In the genomic region with DNA sequence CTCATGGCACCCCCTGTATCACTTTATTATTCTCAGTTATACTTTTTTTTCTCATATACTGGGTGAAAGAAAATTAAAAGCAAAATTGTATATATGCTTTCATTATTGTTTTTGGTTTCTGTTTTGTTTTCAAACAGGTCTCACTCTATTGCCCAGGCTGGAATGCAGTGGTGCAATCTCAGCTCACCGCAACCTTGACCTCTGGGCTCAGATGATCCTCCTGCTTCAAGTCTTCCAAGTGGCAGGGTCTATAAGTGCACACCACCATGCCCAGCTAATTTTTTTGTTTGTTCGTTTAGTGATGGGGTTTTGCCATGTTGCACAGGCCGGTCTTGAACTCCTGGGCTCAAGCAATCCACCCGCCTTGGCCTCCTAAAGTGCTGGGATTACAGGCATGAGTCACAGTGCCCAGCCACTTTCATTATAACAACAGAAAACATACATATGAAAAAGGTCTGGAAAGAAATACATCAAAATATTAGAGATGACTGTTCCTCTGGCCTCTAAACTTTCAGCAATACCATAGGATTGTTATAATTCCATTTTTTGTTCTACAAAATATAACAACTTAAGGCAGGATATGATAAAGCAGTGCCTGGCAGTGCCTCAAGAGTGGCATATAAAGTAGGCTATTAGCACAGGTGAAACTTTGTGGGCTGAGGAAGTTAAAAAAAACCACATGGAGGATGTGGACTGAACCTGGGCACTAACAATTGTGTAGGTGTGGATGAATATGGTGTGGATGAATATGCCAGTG, we compare ENCODE assay signal across 1 cellular context.
TF ChIP-seq lines count a peak whose summit lies in the region.

No MANE protein-coding gene starts in this region.

TF ChIP-seq in HepG2, 621 proteins besides CTCF, POLR2A, EP300 and RAD21 (continued from another document and continues in another):
- TF ChIP-seq ZNF563 (CRISPR knock-in tag; IDR thresholded peaks at IDR 0.05) (no peak), ZFP36L2 (CRISPR knock-in tag; IDR thresholded peaks at IDR 0.05) (no peak), JUNB (CRISPR knock-in tag; IDR thresholded peaks at IDR 0.05; ENCODE audit: borderline replicate concordance) (no peak), PPARG (CRISPR knock-in tag; conservative IDR thresholded peaks at IDR 0.05) (0 out of 2 replicates have a peak, but pooled peaks have one; percentile 32), ERF (CRISPR knock-in tag; IDR thresholded peaks at IDR 0.05) (no peak), MTF2 (CRISPR knock-in tag; IDR thresholded peaks at IDR 0.05; ENCODE audit: borderline replicate concordance) (no peak), SMARCC2 (IDR thresholded peaks at IDR 0.05) (no peak), ZFP62 (CRISPR knock-in tag; IDR thresholded peaks at IDR 0.05) (no peak), ZNF768 (CRISPR knock-in tag; IDR thresholded peaks at IDR 0.05) (no peak), ZSCAN25 (CRISPR knock-in tag; IDR thresholded peaks at IDR 0.05) (no peak), DPF2 (CRISPR knock-in tag; IDR thresholded peaks at IDR 0.05; ENCODE audit: borderline replicate concordance, low read depth) (peak; percentile 22; the same call in 1 of the 2 replicates), ZNF235 (CRISPR knock-in tag; IDR thresholded peaks at IDR 0.05; ENCODE audit: borderline replicate concordance) (no peak), YY1 (IDR thresholded peaks at IDR 0.05; ENCODE audit: insufficient read depth, insufficient replicate concordance, low read depth, low read length) (no peak), ZBTB8A (CRISPR knock-in tag; IDR thresholded peaks at IDR 0.05; ENCODE audit: borderline replicate concordance, low read depth) (no peak), HNF4A (CRISPR knock-in tag; IDR thresholded peaks at IDR 0.05) (peak; percentile 87), FOXP1 (IDR thresholded peaks at IDR 0.05) (no peak), FOXP1 (CRISPR knock-in tag; IDR thresholded peaks at IDR 0.05) (peak; percentile 65; the same call in 1 of the 2 replicates), CC2D1A (CRISPR knock-in tag; IDR thresholded peaks at IDR 0.05) (no peak), SMARCE1 (IDR thresholded peaks at IDR 0.05; ENCODE audit: borderline replicate concordance) (no peak), FOXJ3 (CRISPR knock-in tag; IDR thresholded peaks at IDR 0.05; ENCODE audit: borderline replicate concordance) (peak; percentile 49; the same call in 1 of the 2 replicates), SKI (IDR thresholded peaks at IDR 0.05; ENCODE audit: partially characterized antibody) (peak; percentile 31), CCDC6 (CRISPR knock-in tag; IDR thresholded peaks at IDR 0.05) (no peak), ESRRA (CRISPR knock-in tag; IDR thresholded peaks at IDR 0.05; ENCODE audit: low read depth) (no peak), ZNF605 (CRISPR knock-in tag; IDR thresholded peaks at IDR 0.05) (no peak), ZBTB21 (CRISPR knock-in tag; IDR thresholded peaks at IDR 0.05) (no peak), ARNT (IDR thresholded peaks at IDR 0.05) (no peak), RXRA (CRISPR knock-in tag; IDR thresholded peaks at IDR 0.05) (peak; percentile 69; the same call in 1 of the 2 replicates), HNRNPLL (IDR thresholded peaks at IDR 0.05; ENCODE audit: low read depth, low read length, poor library complexity, severe bottlenecking) (no peak), ZNF367 (CRISPR knock-in tag; IDR thresholded peaks at IDR 0.05; ENCODE audit: borderline replicate concordance) (no peak), TSC22D2 (CRISPR knock-in tag; IDR thresholded peaks at IDR 0.05; ENCODE audit: borderline replicate concordance) (no peak), GZF1 (CRISPR knock-in tag; IDR thresholded peaks at IDR 0.05) (no peak), NFKBIZ (CRISPR knock-in tag; IDR thresholded peaks at IDR 0.05) (no peak), POGZ (CRISPR knock-in tag; IDR thresholded peaks at IDR 0.05) (peak; percentile 18; the same call in 1 of the 2 replicates), ZNF343 (CRISPR knock-in tag; IDR thresholded peaks at IDR 0.05) (0 out of 2 replicates have a peak, but pooled peaks have one; percentile 29), NR2C2 (CRISPR knock-in tag; IDR thresholded peaks at IDR 0.05; ENCODE audit: borderline replicate concordance) (peak; percentile 53; the same call in 1 of the 2 replicates), HNRNPL (IDR thresholded peaks at IDR 0.05; ENCODE audit: low read depth, low read length) (no peak), NFRKB (IDR thresholded peaks at IDR 0.05) (no peak), CBFB (CRISPR knock-in tag; IDR thresholded peaks at IDR 0.05) (peak; percentile 98), ZNF143 (CRISPR knock-in tag; IDR thresholded peaks at IDR 0.05) (no peak), HNRNPK (IDR thresholded peaks at IDR 0.05; ENCODE audit: low read depth, low read length, poor library complexity, severe bottlenecking) (no peak), SOX6 (IDR thresholded peaks at IDR 0.05) (no peak), SOX6 (CRISPR knock-in tag; IDR thresholded peaks at IDR 0.05) (peak; percentile 74), ZNF577 (CRISPR knock-in tag; IDR thresholded peaks at IDR 0.05; ENCODE audit: borderline replicate concordance, low read depth) (no peak), TGIF2 (CRISPR knock-in tag; IDR thresholded peaks at IDR 0.05) (0 out of 2 replicates have a peak, but pooled peaks have one; percentile 25)
- TF ChIP-seq, protein P1, sequence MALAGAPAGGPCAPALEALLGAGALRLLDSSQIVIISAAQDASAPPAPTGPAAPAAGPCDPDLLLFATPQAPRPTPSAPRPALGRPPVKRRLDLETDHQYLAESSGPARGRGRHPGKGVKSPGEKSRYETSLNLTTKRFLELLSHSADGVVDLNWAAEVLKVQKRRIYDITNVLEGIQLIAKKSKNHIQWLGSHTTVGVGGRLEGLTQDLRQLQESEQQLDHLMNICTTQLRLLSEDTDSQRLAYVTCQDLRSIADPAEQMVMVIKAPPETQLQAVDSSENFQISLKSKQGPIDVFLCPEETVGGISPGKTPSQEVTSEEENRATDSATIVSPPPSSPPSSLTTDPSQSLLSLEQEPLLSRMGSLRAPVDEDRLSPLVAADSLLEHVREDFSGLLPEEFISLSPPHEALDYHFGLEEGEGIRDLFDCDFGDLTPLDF (CRISPR knock-in tag; IDR thresholded peaks at IDR 0.05), result no peak
- TF ChIP-seq, protein P2, sequence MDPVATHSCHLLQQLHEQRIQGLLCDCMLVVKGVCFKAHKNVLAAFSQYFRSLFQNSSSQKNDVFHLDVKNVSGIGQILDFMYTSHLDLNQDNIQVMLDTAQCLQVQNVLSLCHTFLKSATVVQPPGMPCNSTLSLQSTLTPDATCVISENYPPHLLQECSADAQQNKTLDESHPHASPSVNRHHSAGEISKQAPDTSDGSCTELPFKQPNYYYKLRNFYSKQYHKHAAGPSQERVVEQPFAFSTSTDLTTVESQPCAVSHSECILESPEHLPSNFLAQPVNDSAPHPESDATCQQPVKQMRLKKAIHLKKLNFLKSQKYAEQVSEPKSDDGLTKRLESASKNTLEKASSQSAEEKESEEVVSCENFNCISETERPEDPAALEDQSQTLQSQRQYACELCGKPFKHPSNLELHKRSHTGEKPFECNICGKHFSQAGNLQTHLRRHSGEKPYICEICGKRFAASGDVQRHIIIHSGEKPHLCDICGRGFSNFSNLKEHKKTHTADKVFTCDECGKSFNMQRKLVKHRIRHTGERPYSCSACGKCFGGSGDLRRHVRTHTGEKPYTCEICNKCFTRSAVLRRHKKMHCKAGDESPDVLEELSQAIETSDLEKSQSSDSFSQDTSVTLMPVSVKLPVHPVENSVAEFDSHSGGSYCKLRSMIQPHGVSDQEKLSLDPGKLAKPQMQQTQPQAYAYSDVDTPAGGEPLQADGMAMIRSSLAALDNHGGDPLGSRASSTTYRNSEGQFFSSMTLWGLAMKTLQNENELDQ (CRISPR knock-in tag; IDR thresholded peaks at IDR 0.05; ENCODE audit: borderline replicate concordance), result no peak
- TF ChIP-seq, protein P3, sequence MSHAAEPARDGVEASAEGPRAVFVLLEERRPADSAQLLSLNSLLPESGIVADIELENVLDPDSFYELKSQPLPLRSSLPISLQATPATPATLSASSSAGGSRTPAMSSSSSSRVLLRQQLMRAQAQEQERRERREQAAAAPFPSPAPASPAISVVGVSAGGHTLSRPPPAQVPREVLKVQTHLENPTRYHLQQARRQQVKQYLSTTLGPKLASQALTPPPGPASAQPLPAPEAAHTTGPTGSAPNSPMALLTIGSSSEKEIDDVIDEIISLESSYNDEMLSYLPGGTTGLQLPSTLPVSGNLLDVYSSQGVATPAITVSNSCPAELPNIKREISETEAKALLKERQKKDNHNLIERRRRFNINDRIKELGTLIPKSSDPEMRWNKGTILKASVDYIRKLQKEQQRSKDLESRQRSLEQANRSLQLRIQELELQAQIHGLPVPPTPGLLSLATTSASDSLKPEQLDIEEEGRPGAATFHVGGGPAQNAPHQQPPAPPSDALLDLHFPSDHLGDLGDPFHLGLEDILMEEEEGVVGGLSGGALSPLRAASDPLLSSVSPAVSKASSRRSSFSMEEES (CRISPR knock-in tag; IDR thresholded peaks at IDR 0.05), result no peak
- TF ChIP-seq, protein P4, sequence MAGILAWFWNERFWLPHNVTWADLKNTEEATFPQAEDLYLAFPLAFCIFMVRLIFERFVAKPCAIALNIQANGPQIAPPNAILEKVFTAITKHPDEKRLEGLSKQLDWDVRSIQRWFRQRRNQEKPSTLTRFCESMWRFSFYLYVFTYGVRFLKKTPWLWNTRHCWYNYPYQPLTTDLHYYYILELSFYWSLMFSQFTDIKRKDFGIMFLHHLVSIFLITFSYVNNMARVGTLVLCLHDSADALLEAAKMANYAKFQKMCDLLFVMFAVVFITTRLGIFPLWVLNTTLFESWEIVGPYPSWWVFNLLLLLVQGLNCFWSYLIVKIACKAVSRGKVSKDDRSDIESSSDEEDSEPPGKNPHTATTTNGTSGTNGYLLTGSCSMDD (CRISPR knock-in tag; IDR thresholded peaks at IDR 0.05), result no peak
- TF ChIP-seq, protein P5, sequence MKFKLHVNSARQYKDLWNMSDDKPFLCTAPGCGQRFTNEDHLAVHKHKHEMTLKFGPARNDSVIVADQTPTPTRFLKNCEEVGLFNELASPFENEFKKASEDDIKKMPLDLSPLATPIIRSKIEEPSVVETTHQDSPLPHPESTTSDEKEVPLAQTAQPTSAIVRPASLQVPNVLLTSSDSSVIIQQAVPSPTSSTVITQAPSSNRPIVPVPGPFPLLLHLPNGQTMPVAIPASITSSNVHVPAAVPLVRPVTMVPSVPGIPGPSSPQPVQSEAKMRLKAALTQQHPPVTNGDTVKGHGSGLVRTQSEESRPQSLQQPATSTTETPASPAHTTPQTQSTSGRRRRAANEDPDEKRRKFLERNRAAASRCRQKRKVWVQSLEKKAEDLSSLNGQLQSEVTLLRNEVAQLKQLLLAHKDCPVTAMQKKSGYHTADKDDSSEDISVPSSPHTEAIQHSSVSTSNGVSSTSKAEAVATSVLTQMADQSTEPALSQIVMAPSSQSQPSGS (CRISPR knock-in tag; IDR thresholded peaks at IDR 0.05), result peak; percentile 33; the same call in 1 of the 2 replicates
- TF ChIP-seq, protein P6, sequence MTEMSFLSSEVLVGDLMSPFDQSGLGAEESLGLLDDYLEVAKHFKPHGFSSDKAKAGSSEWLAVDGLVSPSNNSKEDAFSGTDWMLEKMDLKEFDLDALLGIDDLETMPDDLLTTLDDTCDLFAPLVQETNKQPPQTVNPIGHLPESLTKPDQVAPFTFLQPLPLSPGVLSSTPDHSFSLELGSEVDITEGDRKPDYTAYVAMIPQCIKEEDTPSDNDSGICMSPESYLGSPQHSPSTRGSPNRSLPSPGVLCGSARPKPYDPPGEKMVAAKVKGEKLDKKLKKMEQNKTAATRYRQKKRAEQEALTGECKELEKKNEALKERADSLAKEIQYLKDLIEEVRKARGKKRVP (CRISPR knock-in tag; IDR thresholded peaks at IDR 0.05), result peak in 1 of 2 experiments; percentile 63; a peak in 2 of 4 replicates
- TF ChIP-seq, protein P7, sequence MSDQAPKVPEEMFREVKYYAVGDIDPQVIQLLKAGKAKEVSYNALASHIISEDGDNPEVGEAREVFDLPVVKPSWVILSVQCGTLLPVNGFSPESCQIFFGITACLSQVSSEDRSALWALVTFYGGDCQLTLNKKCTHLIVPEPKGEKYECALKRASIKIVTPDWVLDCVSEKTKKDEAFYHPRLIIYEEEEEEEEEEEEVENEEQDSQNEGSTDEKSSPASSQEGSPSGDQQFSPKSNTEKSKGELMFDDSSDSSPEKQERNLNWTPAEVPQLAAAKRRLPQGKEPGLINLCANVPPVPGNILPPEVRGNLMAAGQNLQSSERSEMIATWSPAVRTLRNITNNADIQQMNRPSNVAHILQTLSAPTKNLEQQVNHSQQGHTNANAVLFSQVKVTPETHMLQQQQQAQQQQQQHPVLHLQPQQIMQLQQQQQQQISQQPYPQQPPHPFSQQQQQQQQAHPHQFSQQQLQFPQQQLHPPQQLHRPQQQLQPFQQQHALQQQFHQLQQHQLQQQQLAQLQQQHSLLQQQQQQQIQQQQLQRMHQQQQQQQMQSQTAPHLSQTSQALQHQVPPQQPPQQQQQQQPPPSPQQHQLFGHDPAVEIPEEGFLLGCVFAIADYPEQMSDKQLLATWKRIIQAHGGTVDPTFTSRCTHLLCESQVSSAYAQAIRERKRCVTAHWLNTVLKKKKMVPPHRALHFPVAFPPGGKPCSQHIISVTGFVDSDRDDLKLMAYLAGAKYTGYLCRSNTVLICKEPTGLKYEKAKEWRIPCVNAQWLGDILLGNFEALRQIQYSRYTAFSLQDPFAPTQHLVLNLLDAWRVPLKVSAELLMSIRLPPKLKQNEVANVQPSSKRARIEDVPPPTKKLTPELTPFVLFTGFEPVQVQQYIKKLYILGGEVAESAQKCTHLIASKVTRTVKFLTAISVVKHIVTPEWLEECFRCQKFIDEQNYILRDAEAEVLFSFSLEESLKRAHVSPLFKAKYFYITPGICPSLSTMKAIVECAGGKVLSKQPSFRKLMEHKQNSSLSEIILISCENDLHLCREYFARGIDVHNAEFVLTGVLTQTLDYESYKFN (CRISPR knock-in tag; conservative IDR thresholded peaks at IDR 0.05), result peak; percentile 57
- TF ChIP-seq, protein P8, sequence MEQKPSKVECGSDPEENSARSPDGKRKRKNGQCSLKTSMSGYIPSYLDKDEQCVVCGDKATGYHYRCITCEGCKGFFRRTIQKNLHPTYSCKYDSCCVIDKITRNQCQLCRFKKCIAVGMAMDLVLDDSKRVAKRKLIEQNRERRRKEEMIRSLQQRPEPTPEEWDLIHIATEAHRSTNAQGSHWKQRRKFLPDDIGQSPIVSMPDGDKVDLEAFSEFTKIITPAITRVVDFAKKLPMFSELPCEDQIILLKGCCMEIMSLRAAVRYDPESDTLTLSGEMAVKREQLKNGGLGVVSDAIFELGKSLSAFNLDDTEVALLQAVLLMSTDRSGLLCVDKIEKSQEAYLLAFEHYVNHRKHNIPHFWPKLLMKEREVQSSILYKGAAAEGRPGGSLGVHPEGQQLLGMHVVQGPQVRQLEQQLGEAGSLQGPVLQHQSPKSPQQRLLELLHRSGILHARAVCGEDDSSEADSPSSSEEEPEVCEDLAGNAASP (CRISPR knock-in tag; IDR thresholded peaks at IDR 0.05; ENCODE audit: borderline replicate concordance), result peak; percentile 42; the same call in 1 of the 2 replicates
- TF ChIP-seq, protein P9, sequence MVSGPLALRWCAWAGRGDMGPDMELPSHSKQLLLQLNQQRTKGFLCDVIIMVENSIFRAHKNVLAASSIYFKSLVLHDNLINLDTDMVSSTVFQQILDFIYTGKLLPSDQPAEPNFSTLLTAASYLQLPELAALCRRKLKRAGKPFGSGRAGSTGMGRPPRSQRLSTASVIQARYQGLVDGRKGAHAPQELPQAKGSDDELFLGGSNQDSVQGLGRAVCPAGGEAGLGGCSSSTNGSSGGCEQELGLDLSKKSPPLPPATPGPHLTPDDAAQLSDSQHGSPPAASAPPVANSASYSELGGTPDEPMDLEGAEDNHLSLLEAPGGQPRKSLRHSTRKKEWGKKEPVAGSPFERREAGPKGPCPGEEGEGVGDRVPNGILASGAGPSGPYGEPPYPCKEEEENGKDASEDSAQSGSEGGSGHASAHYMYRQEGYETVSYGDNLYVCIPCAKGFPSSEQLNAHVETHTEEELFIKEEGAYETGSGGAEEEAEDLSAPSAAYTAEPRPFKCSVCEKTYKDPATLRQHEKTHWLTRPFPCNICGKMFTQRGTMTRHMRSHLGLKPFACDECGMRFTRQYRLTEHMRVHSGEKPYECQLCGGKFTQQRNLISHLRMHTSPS (CRISPR knock-in tag; IDR thresholded peaks at IDR 0.05; ENCODE audit: low read depth), result 0 out of 2 replicates have a peak, but pooled peaks have one; percentile 28
